18 cellular contexts compared by ENCODE assay signal in genomic region chr2:226435146-226435545, GRCh38.
DNase-seq lines count a peak whose midpoint lies in the region; ATAC-seq and TF ChIP-seq lines count a peak whose summit lies in the region.
"Had no signal": no experiment of that assay in that cellular context is flagged by ENCODE, and none has a peak within 500 bp of the region (broad histone marks: within the 10 kb centered on the region; RNA-seq: fewer than 3 reads in every experiment).

No MANE protein-coding gene starts in this region.

- H3K27ac Mint-ChIP-seq in brain (peak overlapping the region in 3 of 5 experiments; percentile 1 to 36 (median 33)), mesothelial cell of epicardium (peak overlapping the region; percentile 17)
- H3K27ac Mint-ChIP-seq: CD8-positive, alpha-beta T cell had no signal

- H3K4ac ChIP-seq in IMR-90 (ENCODE audit: low read depth, low read length), result no peak overlapping the region

- WGBS in IMR-90 (ENCODE audit: extremely low coverage in 2 of 2, insufficient read length in 1 of 2), 2 experiments, result no CpG with 5 or more reads among the region's 5 CpGs
- 75% methylated on average over 5 of the region's 5 CpGs for WGBS in smooth muscle cell (ENCODE audit: low lambda C conversion rate)

- no peak overlapping the region for H3K9ac ChIP-seq in IMR-90 (ENCODE audit: low read depth, low read length)
- no peak overlapping the region for H3K9ac ChIP-seq in smooth muscle cell (ENCODE audit: low read depth)

- H3K36me3 Mint-ChIP-seq in brain, result no peaks in the 10 kb centered on the region
- no peaks in the 10 kb centered on the region for H3K36me3 Mint-ChIP-seq in mesothelial cell of epicardium
- H3K36me3 Mint-ChIP-seq: CD8-positive, alpha-beta T cell had no signal

- TF ChIP-seq CTCF in IMR-90 (conservative IDR thresholded peaks at IDR 0.05; ENCODE audit: low read depth, low read length), result no peak
- no peak for TF ChIP-seq CTCF in brain (conservative IDR thresholded peaks at IDR 0.05)
- no peak for TF ChIP-seq CTCF in mesothelial cell of epicardium (IDR thresholded peaks at IDR 0.05; ENCODE audit: unreplicated experiment)
- TF ChIP-seq CTCF in smooth muscle cell (IDR thresholded peaks at IDR 0.05; ENCODE audit: borderline replicate concordance, insufficient read depth, poor library complexity, severe bottlenecking), result no peak

- H3K79me2 ChIP-seq in smooth muscle cell (ENCODE audit: low read depth), result no peaks in the 10 kb centered on the region

- peaks cover 13% of the 10 kb centered on the region; the same call in 1 of the 2 replicates for H3K4me1 ChIP-seq in IMR-90 (ENCODE audit: control insufficient read depth, insufficient read depth, low read length)
- H3K4me1 ChIP-seq in smooth muscle cell (ENCODE audit: low read depth), result no peaks in the 10 kb centered on the region

- H2AFZ ChIP-seq in IMR-90 (replicated peaks; ENCODE audit: low read length, poor library complexity), result no peak overlapping the region
- peak overlapping the region; percentile 48 for H2AFZ ChIP-seq in smooth muscle cell (ENCODE audit: low read depth)

- H3K56ac ChIP-seq in IMR-90 (ENCODE audit: extremely low read depth, insufficient read depth, low read length), result no peak overlapping the region

- no peak overlapping the region for H3K14ac ChIP-seq in IMR-90 (replicated peaks; ENCODE audit: low read depth, low read length)

- no peaks in the 10 kb centered on the region for H3K36me3 ChIP-seq in IMR-90 (ENCODE audit: control insufficient read depth, insufficient read depth, low read length)
- H3K36me3 ChIP-seq in smooth muscle cell (ENCODE audit: low read depth), result no peaks in the 10 kb centered on the region

- H2AK9ac ChIP-seq in IMR-90 (replicated peaks; ENCODE audit: low read depth, low read length, poor library complexity), result no peak overlapping the region

- H4K8ac ChIP-seq in IMR-90 (ENCODE audit: low read depth in 2 of 2, low read length in 2 of 2), result peak overlapping the region in 1 of 2 experiments; percentile 53; a peak in 2 of 4 replicates

- peak overlapping the region; percentile 76; the same call in 1 of the 3 replicates for H2BK15ac ChIP-seq in IMR-90 (ENCODE audit: low read depth, low read length)

- H4K91ac ChIP-seq in IMR-90 (ENCODE audit: insufficient read depth, low read depth, low read length), result peak overlapping the region; percentile 14; the same call in 1 of the 2 replicates

- H3K4me2 ChIP-seq in IMR-90 (ENCODE audit: low read depth, low read length) (no peak overlapping the region), smooth muscle cell (no peak overlapping the region)

- H4K20me1 ChIP-seq in IMR-90 (ENCODE audit: insufficient read depth, low read length) (no peaks in the 10 kb centered on the region), smooth muscle cell (ENCODE audit: low read depth) (no peaks in the 10 kb centered on the region)

- TF ChIP-seq RAD21 in IMR-90 (IDR thresholded peaks at IDR 0.05; ENCODE audit: low read length), result no peak

- in situ Hi-C loops in IMR-90 (cut with MboI; ENCODE audit: low sequenced_read_pairs), result no loop called here

- peaks cover 36% of the 10 kb centered on the region for H3K4me1 Mint-ChIP-seq in brain
- peaks cover 24% of the 10 kb centered on the region for H3K4me1 Mint-ChIP-seq in mesothelial cell of epicardium

- peak overlapping the region in 1 of 5 experiments; percentile 6 for H3K4me3 Mint-ChIP-seq in brain
- H3K4me3 Mint-ChIP-seq in mesothelial cell of epicardium, result no peak overlapping the region
- H3K4me3 Mint-ChIP-seq: CD8-positive, alpha-beta T cell had no signal

- H3K27me3 ChIP-seq in IMR-90 (ENCODE audit: control insufficient read depth, insufficient read depth, low read length), result no peaks in the 10 kb centered on the region
- no peaks in the 10 kb centered on the region for H3K27me3 ChIP-seq in smooth muscle cell (ENCODE audit: low read depth)

- H3K18ac ChIP-seq in IMR-90 (ENCODE audit: low read depth, low read length), result peak overlapping the region; percentile 74; the same call in 1 of the 2 replicates

- CTCF ChIA-PET in IMR-90 (lab: Yijun Ruan, JAX), result no interaction called here

- no peak overlapping the region for H3K23ac ChIP-seq in IMR-90 (ENCODE audit: low read depth, low read length)

- no peak for TF ChIP-seq POLR2A in IMR-90 (IDR thresholded peaks at IDR 0.05; ENCODE audit: low read depth, low read length)

- no peak overlapping the region for H3K27ac ChIP-seq in IMR-90 (ENCODE audit: insufficient read depth, low read length)
- no peak overlapping the region for H3K27ac ChIP-seq in smooth muscle cell (ENCODE audit: low read depth)
- H3K27ac ChIP-seq: SK-N-MC had no signal

- H2BK5ac ChIP-seq in IMR-90 (ENCODE audit: low read depth, low read length, poor library complexity, severe bottlenecking), result no peak overlapping the region

- DNase-seq in IMR-90 (no peak), mesothelial cell of epicardium (ENCODE audit: low spot score in 2 of 2, unreplicated experiment in 2 of 2) (no peak), smooth muscle cell (lab: John Stamatoyannopoulos, UW; ENCODE audit: unreplicated experiment) (no peak), HPDE6-E6E7 (ENCODE audit: extremely low spot score) (no peak), NCI-H774 (lab: John Stamatoyannopoulos, UW) (no peak), SHP77 treated with DMSO at 0.1 percent for 48 hours (lab: John Stamatoyannopoulos, UW) (no peak), HuH-7.5 (ENCODE audit: low spot score) (no peak)
- DNase-seq: CD8-positive, alpha-beta T cell; DND-41; GF-D8; GOT3; Kasumi-1; NCI-H1417 treated with DMSO at 0.1 percent for 48 hours; NCI-H2029; NCI-H2171 treated with DMSO at 0.1 percent for 48 hours; PC-3 had no signal

- H3F3A ChIP-seq in smooth muscle cell (ENCODE audit: low read depth), result peaks cover 3% of the 10 kb centered on the region

- H4K5ac ChIP-seq in IMR-90 (ENCODE audit: low read depth, low read length), result no peak overlapping the region; the same call in 1 of the 2 replicates

- H3K79me1 ChIP-seq in IMR-90 (ENCODE audit: low read depth in 1 of 2, low read length in 2 of 2), result peaks cover 0 to 7% of the 10 kb centered on the region in 2 experiments; a peak in 1 of 4 replicates

- intact Hi-C loops in IMR-90 (cut with micrococcal nuclease), result no loop called here

- no TSS peak for BruUV-seq in IMR-90 (replicated peaks; lab: Mats Ljungman, UMichigan)

- H3K4me3 ChIP-seq in IMR-90 (ENCODE audit: insufficient read depth, low read depth, low read length) (no peak overlapping the region), smooth muscle cell (no peak overlapping the region)
- H3K4me3 ChIP-seq: SK-N-MC had no signal

- no peak overlapping the region for H2AK5ac ChIP-seq in IMR-90 (ENCODE audit: low read depth, low read length)

- H3K27me3 Mint-ChIP-seq in brain (no peaks in the 10 kb centered on the region), mesothelial cell of epicardium (ENCODE audit: low read depth) (no peaks in the 10 kb centered on the region)

- dilution Hi-C loops in IMR-90 (cut with HindIII; ENCODE audit: low sequenced_read_pairs, unreplicated experiment), result no loop called here

- no peak for ATAC-seq in IMR-90 (ENCODE audit: low read depth)
- ATAC-seq: CD8-positive, alpha-beta T cell; PC-3 had no signal

- H3K9me1 ChIP-seq in IMR-90 (ENCODE audit: insufficient read depth, low read length), result peaks cover 3% of the 10 kb centered on the region; the same call in 1 of the 2 replicates

- peak overlapping the region; percentile 65; the same call in 1 of the 2 replicates for H2BK120ac ChIP-seq in IMR-90 (ENCODE audit: low read depth, low read length)

- H3K9me3 ChIP-seq in IMR-90 (ENCODE audit: control insufficient read depth, insufficient read depth, low read length) (no peaks in the 10 kb centered on the region), smooth muscle cell (replicated peaks; ENCODE audit: low read depth) (no peaks in the 10 kb centered on the region)

- peaks cover 0 to 4% (median 0%) of the 10 kb centered on the region in 5 experiments for H3K9me3 Mint-ChIP-seq in brain
- peaks cover 13% of the 10 kb centered on the region for H3K9me3 Mint-ChIP-seq in mesothelial cell of epicardium
- H3K9me3 Mint-ChIP-seq: CD8-positive, alpha-beta T cell had no signal

- H2BK20ac ChIP-seq in IMR-90 (ENCODE audit: low read depth, low read length), result peak overlapping the region; percentile 84; the same call in 1 of the 2 replicates

- POLR2A ChIA-PET in IMR-90 (lab: Charles Lee; ENCODE audit: unreplicated experiment), result no interaction called here

TF ChIP-seq in IMR-90, 13 proteins besides CTCF, POLR2A, EP300 and RAD21:
- no peak for TF ChIP-seq MXI1 (IDR thresholded peaks at IDR 0.05; ENCODE audit: borderline replicate concordance, low read depth, low read length)
- TF ChIP-seq MAFK (IDR thresholded peaks at IDR 0.05; ENCODE audit: low read depth, low read length), result no peak
- TF ChIP-seq RFX5 (IDR thresholded peaks at IDR 0.05; ENCODE audit: low read depth, low read length), result no peak
- TF ChIP-seq RCOR1 (IDR thresholded peaks at IDR 0.05; ENCODE audit: insufficient replicate concordance, low read length), result no peak
- no peak for TF ChIP-seq NFE2L2 (IDR thresholded peaks at IDR 0.05; ENCODE audit: low read depth, low read length)
- no peak for TF ChIP-seq SMC3 (IDR thresholded peaks at IDR 0.05; ENCODE audit: low read depth, low read length)
- no peak for TF ChIP-seq MAZ (IDR thresholded peaks at IDR 0.05; ENCODE audit: borderline replicate concordance, low read depth, low read length)
- TF ChIP-seq FOS (IDR thresholded peaks at IDR 0.05; ENCODE audit: low read depth, low read length), result no peak
- no peak for TF ChIP-seq CEBPB (IDR thresholded peaks at IDR 0.05; ENCODE audit: low read depth, low read length)
- TF ChIP-seq USF2 (IDR thresholded peaks at IDR 0.05; ENCODE audit: low read depth, low read length), result no peak
- TF ChIP-seq CHD1 (IDR thresholded peaks at IDR 0.05; ENCODE audit: low read depth, low read length), result no peak
- TF ChIP-seq BHLHE40 (IDR thresholded peaks at IDR 0.05; ENCODE audit: low read depth, low read length), result no peak
- TF ChIP-seq ELK1 (IDR thresholded peaks at IDR 0.05; ENCODE audit: borderline replicate concordance, low read depth, low read length), result no peak
